In genomic region chr18:37385846-37386435, GRCh38 we compare ENCODE assay signal across 8 cellular contexts.
A peak's percentile ranks its signal among the peaks of the same experiment; 100 is the strongest.
DNase-seq lines count a peak whose midpoint lies in the region; ATAC-seq, FAIRE-seq and TF ChIP-seq lines count a peak whose summit lies in the region.

No MANE protein-coding gene starts in this region.

- intact Hi-C loops in psoas muscle (cut with DNase I), result loop anchor here (1.0 to 5.0 kb wide), 3 partner anchors 89 to 153 kb away; no protein-coding TSS in a partner anchor

- H3K36me3 ChIP-seq in psoas muscle (ENCODE audit: insufficient read depth in 1 of 2, low read depth in 1 of 2), result no peaks in the 10 kb centered on the region

- WGBS in psoas muscle, 3 donors, result 79 to 83% (median 82%) methylated on average over 5 of the region's 5 CpGs

- TF ChIP-seq CTCF in psoas muscle (IDR thresholded peaks at IDR 0.05) (peak; percentile 74), omental fat pad (IDR thresholded peaks at IDR 0.05) (peak in 1 of 3 donors; percentile 4)

- no peaks in the 10 kb centered on the region for H3K4me1 ChIP-seq in psoas muscle

- no peaks in the 10 kb centered on the region for H3K9me3 ChIP-seq in psoas muscle

- H3K27ac ChIP-seq in psoas muscle, result no peak overlapping the region

- no peak for ATAC-seq in psoas muscle
- no peak for ATAC-seq in omental fat pad (ENCODE audit: low FRiP score)

- H3K27me3 ChIP-seq in psoas muscle (ENCODE audit: insufficient read depth in 3 of 3, low read length in 2 of 3), result peaks cover 0 to 7% (median 4%) of the 10 kb centered on the region in 3 donors

- FAIRE-seq in GM19239 (lab: Jason Lieb, UNC), result no peak
- FAIRE-seq in endometrium (lab: Jason Lieb, UNC), result peak; percentile 70

- no peak overlapping the region for H3K4me3 ChIP-seq in psoas muscle

- DNase-seq in AG08395 (ENCODE audit: low spot score), result peak; percentile 31
- peak; percentile 38 for DNase-seq in GM19239 (ENCODE audit: insufficient read length, low spot score)
- DNase-seq in NCI-H82 treated with DMSO at 0.1 percent for 48 hours (lab: John Stamatoyannopoulos, UW; ENCODE audit: unreplicated experiment), result peak; percentile 6
- DNase-seq in psoas muscle, result no peak
- no peak for DNase-seq in omental fat pad (ENCODE audit: low spot score)
- no peak for DNase-seq in NCI-H226
- DNase-seq in hepatic stellate cell (ENCODE audit: low spot score), result no peak

Comparison
In these comparisons a context has a peak if more than half of its experiments do, and no peak if none do; other contexts are left out.
1. DNase-seq: peak in AG08395 (single experiment), GM19239 (single experiment) and NCI-H82 treated with DMSO at 0.1 percent for 48 hours (single experiment); none in psoas muscle (0 of 2), omental fat pad (single experiment), NCI-H226 (single experiment) and hepatic stellate cell (single experiment).